13 cellular contexts compared by ENCODE assay signal in genomic region chrX:139179592-139179991, GRCh38.
"Had no signal": no experiment of that assay in that cellular context is flagged by ENCODE, and none has a peak within 500 bp of the region (broad histone marks: within the 10 kb centered on the region; RNA-seq: fewer than 3 reads in every experiment).

No MANE protein-coding gene starts in this region.

- ATAC-seq: activated CD8-positive, alpha-beta T cell treated with anti-CD3 and anti-CD28 coated beads, Interleukin-2, amount 10 ng/mL, durations not matched to agents 7 days and 5 days; body of pancreas; heart left ventricle; left lobe of liver; naive thymus-derived CD4-positive, alpha-beta T cell; stimulated activated naive B cell treated with anti-CD40 and anti-IgM and Interleukin-4, amounts not matched to agents 10 μg/mL and 1 μg/mL and 100 μg/mL, for 72 hours; WTC11 had no signal

- H3K27me3 Mint-ChIP-seq: activated naive CD4-positive, alpha-beta T cell treated with anti-CD3 and anti-CD28 coated beads, Interleukin-2, amount 10 ng/mL, durations not matched to agents 7 days and 5 days; stimulated activated naive B cell treated with anti-CD40 and anti-IgM and Interleukin-4, amounts not matched to agents 10 μg/mL and 1 μg/mL and 100 μg/mL, for 72 hours had no signal

- H3K27ac Mint-ChIP-seq: activated CD8-positive, alpha-beta T cell treated with anti-CD3 and anti-CD28 coated beads, Interleukin-2, amount 10 ng/mL, durations not matched to agents 7 days and 5 days; activated naive CD4-positive, alpha-beta T cell treated with anti-CD3 and anti-CD28 coated beads, Interleukin-2, amount 10 ng/mL, durations not matched to agents 7 days and 5 days; naive thymus-derived CD4-positive, alpha-beta T cell; stimulated activated naive B cell treated with anti-CD40 and anti-IgM and Interleukin-4, amounts not matched to agents 10 μg/mL and 1 μg/mL and 100 μg/mL, for 72 hours; WTC11 had no signal

- H3K4me1 Mint-ChIP-seq: activated naive CD4-positive, alpha-beta T cell treated with anti-CD3 and anti-CD28 coated beads, Interleukin-2, amount 10 ng/mL, durations not matched to agents 7 days and 5 days; naive thymus-derived CD4-positive, alpha-beta T cell; stimulated activated naive B cell treated with anti-CD40 and anti-IgM and Interleukin-4, amounts not matched to agents 10 μg/mL and 1 μg/mL and 100 μg/mL, for 72 hours had no signal

- DNase-seq: activated CD4-positive, alpha-beta T cell treated with anti-CD3 and anti-CD28 coated beads for 48 hours; activated CD8-positive, alpha-beta T cell treated with anti-CD3 and anti-CD28 coated beads, Interleukin-2, amount 10 ng/mL, durations not matched to agents 7 days and 5 days; activated naive CD4-positive, alpha-beta T cell treated with anti-CD3 and anti-CD28 coated beads, Interleukin-2, amount 10 ng/mL, durations not matched to agents 7 days and 5 days; body of pancreas; central memory CD4-positive, alpha-beta T cell; effector memory CD4-positive, alpha-beta T cell; heart left ventricle; mammary epithelial cell; naive thymus-derived CD4-positive, alpha-beta T cell; stimulated activated naive B cell treated with anti-CD40 and anti-IgM and Interleukin-4, amounts not matched to agents 10 μg/mL and 1 μg/mL and 100 μg/mL, for 72 hours; transverse colon had no signal

- H3K4me3 Mint-ChIP-seq: activated CD8-positive, alpha-beta T cell treated with anti-CD3 and anti-CD28 coated beads, Interleukin-2, amount 10 ng/mL, durations not matched to agents 7 days and 5 days; activated naive CD4-positive, alpha-beta T cell treated with anti-CD3 and anti-CD28 coated beads, Interleukin-2, amount 10 ng/mL, durations not matched to agents 7 days and 5 days; naive thymus-derived CD4-positive, alpha-beta T cell; stimulated activated naive B cell treated with anti-CD40 and anti-IgM and Interleukin-4, amounts not matched to agents 10 μg/mL and 1 μg/mL and 100 μg/mL, for 72 hours; WTC11 had no signal

- H3K36me3 Mint-ChIP-seq: activated naive CD4-positive, alpha-beta T cell treated with anti-CD3 and anti-CD28 coated beads, Interleukin-2, amount 10 ng/mL, durations not matched to agents 7 days and 5 days; naive thymus-derived CD4-positive, alpha-beta T cell; stimulated activated naive B cell treated with anti-CD40 and anti-IgM and Interleukin-4, amounts not matched to agents 10 μg/mL and 1 μg/mL and 100 μg/mL, for 72 hours; WTC11 had no signal

- H3K9me3 Mint-ChIP-seq: activated naive CD4-positive, alpha-beta T cell treated with anti-CD3 and anti-CD28 coated beads, Interleukin-2, amount 10 ng/mL, durations not matched to agents 7 days and 5 days; stimulated activated naive B cell treated with anti-CD40 and anti-IgM and Interleukin-4, amounts not matched to agents 10 μg/mL and 1 μg/mL and 100 μg/mL, for 72 hours had no signal
